Comparison of ENCODE assay signal across 1 cellular context in the genomic region with DNA sequence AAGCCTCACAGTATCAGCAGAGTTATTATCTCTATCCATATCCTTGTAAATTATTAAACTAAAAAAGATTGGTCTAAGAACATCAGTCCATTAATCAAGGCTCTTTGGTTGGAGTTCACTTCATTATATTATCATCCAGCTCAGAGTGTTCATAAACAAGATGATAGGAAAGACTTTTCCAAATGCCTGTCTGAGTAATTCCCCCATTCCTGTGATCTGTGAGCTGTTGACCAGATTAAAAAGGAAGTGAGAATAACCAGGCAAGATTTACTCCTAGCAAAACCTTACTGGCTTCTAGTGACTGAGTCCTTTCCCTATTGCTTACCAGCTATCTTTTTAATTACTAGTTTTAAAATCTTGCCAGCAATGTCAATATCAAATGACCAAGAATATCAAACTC.
TF ChIP-seq lines count a peak whose summit lies in the region.

No MANE protein-coding gene starts in this region.

TF ChIP-seq in IMR-90, 13 proteins besides CTCF, POLR2A, EP300 and RAD21:
- TF ChIP-seq RFX5 (IDR thresholded peaks at IDR 0.05; ENCODE audit: low read depth, low read length) (no peak), ELK1 (IDR thresholded peaks at IDR 0.05; ENCODE audit: borderline replicate concordance, low read depth, low read length) (no peak), FOS (IDR thresholded peaks at IDR 0.05; ENCODE audit: low read depth, low read length) (no peak), MXI1 (IDR thresholded peaks at IDR 0.05; ENCODE audit: borderline replicate concordance, low read depth, low read length) (no peak), MAZ (IDR thresholded peaks at IDR 0.05; ENCODE audit: borderline replicate concordance, low read depth, low read length) (no peak), SMC3 (IDR thresholded peaks at IDR 0.05; ENCODE audit: low read depth, low read length) (no peak), RCOR1 (IDR thresholded peaks at IDR 0.05; ENCODE audit: insufficient replicate concordance, low read length) (no peak), CEBPB (IDR thresholded peaks at IDR 0.05; ENCODE audit: low read depth, low read length) (no peak), NFE2L2 (IDR thresholded peaks at IDR 0.05; ENCODE audit: low read depth, low read length) (no peak), CHD1 (IDR thresholded peaks at IDR 0.05; ENCODE audit: low read depth, low read length) (no peak), MAFK (IDR thresholded peaks at IDR 0.05; ENCODE audit: low read depth, low read length) (no peak), BHLHE40 (IDR thresholded peaks at IDR 0.05; ENCODE audit: low read depth, low read length) (no peak)
- TF ChIP-seq, protein P1, sequence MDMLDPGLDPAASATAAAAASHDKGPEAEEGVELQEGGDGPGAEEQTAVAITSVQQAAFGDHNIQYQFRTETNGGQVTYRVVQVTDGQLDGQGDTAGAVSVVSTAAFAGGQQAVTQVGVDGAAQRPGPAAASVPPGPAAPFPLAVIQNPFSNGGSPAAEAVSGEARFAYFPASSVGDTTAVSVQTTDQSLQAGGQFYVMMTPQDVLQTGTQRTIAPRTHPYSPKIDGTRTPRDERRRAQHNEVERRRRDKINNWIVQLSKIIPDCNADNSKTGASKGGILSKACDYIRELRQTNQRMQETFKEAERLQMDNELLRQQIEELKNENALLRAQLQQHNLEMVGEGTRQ (IDR thresholded peaks at IDR 0.05; ENCODE audit: low read depth, low read length) = no peak
TF ChIP-seq in IMR-90: peak in this region for 0.
